In the genomic region with DNA sequence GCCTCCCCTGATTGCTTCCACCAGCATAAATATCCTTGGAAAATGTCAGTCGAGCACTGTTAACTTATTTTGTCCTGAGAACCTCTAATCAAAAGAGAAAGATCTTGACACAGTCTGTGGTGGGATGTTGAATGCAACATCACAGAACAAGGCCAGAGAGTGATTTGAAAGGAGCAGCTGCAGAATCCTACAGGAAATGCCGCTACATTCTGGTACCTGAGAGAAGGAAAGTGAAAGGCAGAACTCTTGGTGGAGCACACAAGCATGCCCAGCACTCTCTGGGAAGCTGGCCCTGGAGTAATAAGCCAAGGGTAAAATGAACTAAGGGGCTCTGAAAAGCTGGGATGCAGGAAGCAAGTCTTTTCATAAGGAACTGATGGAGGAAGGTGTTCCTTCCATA, we compare ENCODE assay signal across 1 cellular context.
TF ChIP-seq lines count a peak whose summit lies in the region.

No MANE protein-coding gene starts in this region.

TF ChIP-seq in IMR-90, 13 proteins besides CTCF, POLR2A, EP300 and RAD21 (continued from another document):
- TF ChIP-seq, protein P1, sequence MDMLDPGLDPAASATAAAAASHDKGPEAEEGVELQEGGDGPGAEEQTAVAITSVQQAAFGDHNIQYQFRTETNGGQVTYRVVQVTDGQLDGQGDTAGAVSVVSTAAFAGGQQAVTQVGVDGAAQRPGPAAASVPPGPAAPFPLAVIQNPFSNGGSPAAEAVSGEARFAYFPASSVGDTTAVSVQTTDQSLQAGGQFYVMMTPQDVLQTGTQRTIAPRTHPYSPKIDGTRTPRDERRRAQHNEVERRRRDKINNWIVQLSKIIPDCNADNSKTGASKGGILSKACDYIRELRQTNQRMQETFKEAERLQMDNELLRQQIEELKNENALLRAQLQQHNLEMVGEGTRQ (IDR thresholded peaks at IDR 0.05; ENCODE audit: low read depth, low read length), result no peak
- TF ChIP-seq MXI1 (IDR thresholded peaks at IDR 0.05; ENCODE audit: borderline replicate concordance, low read depth, low read length) (no peak), SMC3 (IDR thresholded peaks at IDR 0.05; ENCODE audit: low read depth, low read length) (no peak), RFX5 (IDR thresholded peaks at IDR 0.05; ENCODE audit: low read depth, low read length) (no peak), CHD1 (IDR thresholded peaks at IDR 0.05; ENCODE audit: low read depth, low read length) (no peak), NFE2L2 (IDR thresholded peaks at IDR 0.05; ENCODE audit: low read depth, low read length) (no peak), MAFK (IDR thresholded peaks at IDR 0.05; ENCODE audit: low read depth, low read length) (no peak), RCOR1 (IDR thresholded peaks at IDR 0.05; ENCODE audit: insufficient replicate concordance, low read length) (no peak), MAZ (IDR thresholded peaks at IDR 0.05; ENCODE audit: borderline replicate concordance, low read depth, low read length) (no peak)
- TF ChIP-seq, protein P2, sequence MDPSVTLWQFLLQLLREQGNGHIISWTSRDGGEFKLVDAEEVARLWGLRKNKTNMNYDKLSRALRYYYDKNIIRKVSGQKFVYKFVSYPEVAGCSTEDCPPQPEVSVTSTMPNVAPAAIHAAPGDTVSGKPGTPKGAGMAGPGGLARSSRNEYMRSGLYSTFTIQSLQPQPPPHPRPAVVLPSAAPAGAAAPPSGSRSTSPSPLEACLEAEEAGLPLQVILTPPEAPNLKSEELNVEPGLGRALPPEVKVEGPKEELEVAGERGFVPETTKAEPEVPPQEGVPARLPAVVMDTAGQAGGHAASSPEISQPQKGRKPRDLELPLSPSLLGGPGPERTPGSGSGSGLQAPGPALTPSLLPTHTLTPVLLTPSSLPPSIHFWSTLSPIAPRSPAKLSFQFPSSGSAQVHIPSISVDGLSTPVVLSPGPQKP (IDR thresholded peaks at IDR 0.05; ENCODE audit: borderline replicate concordance, low read depth, low read length), result no peak
TF ChIP-seq in IMR-90: peak in this region for 0.
